In the genomic region with DNA sequence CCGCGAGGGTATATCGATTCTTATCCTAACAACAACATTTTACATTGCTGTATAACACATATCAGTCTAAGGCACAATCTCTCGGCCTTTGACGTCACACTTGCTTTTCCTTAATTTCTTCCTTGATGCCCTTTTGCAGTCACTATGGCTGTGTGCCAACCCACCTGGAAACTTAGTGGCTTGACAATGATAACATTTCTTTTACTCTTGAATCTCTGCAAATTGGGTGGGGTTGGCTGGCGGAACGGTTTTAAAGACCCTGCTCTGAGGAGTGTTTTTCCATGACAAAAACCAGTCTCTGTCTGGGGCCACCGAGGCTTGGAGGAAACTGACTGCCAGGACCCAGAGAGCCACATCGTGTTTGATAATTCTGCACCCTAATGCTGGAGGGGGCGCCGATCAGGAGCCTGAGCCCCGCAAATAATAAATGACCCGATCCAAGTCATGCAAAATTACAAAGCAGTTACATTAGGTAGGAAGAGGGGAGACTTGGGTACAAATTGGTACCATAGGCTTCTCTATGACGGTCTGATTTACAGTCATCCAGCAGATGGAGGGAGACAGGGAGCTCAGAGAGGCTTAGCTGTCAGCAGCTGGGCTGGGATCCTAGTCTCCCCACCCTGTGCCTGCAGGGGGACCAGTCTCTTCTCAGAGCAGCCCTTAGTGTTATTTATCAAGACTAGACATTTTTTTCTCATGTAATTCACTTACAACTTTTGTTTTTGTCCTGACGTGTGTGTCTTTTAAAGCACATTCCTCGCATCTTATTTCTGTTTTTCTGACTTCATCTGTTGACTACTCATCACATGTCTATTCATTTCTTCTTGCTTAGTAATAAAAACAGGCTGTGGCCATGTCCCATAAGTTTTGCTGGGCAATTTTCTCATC, we compare ENCODE assay signal across 8 cellular contexts.
DNase-seq lines count a peak whose midpoint lies in the region; ATAC-seq, FAIRE-seq and TF ChIP-seq lines count a peak whose summit lies in the region.

No MANE protein-coding gene starts in this region.

- peak overlapping the region; percentile 57 for H3K27ac Mint-ChIP-seq in CD4-positive, alpha-beta T cell
- H3K27ac Mint-ChIP-seq in naive thymus-derived CD4-positive, alpha-beta T cell, result peak overlapping the region; percentile 11 to 100 (median 63)

- intact Hi-C loops in CD4-positive, alpha-beta T cell (cut with DNase I, micrococcal nuclease), result no loop called here
- intact Hi-C loops in naive thymus-derived CD4-positive, alpha-beta T cell (cut with micrococcal nuclease), result no loop called here

- peak; percentile 59 for ATAC-seq in CD4-positive, alpha-beta T cell (ENCODE audit: poor library complexity)
- no peak for ATAC-seq in naive thymus-derived CD4-positive, alpha-beta T cell
- ATAC-seq in GM18517 (IDR thresholded peaks at IDR 0.05; ENCODE audit: unreplicated experiment), result no peak
- no peak for ATAC-seq in HG03025 (IDR thresholded peaks at IDR 0.05; ENCODE audit: low FRiP score, unreplicated experiment)

- no peaks in the 10 kb centered on the region for H4K20me1 ChIP-seq in Loucy (ENCODE audit: insufficient read depth, low read length, poor library complexity, severe bottlenecking)

- no peak overlapping the region for H2AFZ ChIP-seq in Loucy (ENCODE audit: low read length)

- H3K4me3 ChIP-seq in Loucy (ENCODE audit: low read length, poor library complexity, severe bottlenecking) (no peak overlapping the region), bronchial epithelial cell (ENCODE audit: low read depth, low read length) (no peak overlapping the region)
- H3K4me3 ChIP-seq in naive thymus-derived CD4-positive, alpha-beta T cell (ENCODE audit: low read length), result no peak overlapping the region

- H3K4me1 ChIP-seq in Loucy (ENCODE audit: insufficient read depth, low read length, poor library complexity, severe bottlenecking), result peaks cover 6% of the 10 kb centered on the region
- peaks cover 16 to 34% of the 10 kb centered on the region in 2 donors for H3K4me1 ChIP-seq in naive thymus-derived CD4-positive, alpha-beta T cell (ENCODE audit: control insufficient read depth in 2 of 2, insufficient read depth in 2 of 2, low read length in 2 of 2)

- H3K4me2 ChIP-seq in Loucy (ENCODE audit: low read depth, low read length, poor library complexity, severe bottlenecking), result no peak overlapping the region

- POLR2A ChIA-PET in CD4-positive, alpha-beta T cell (lab: Charles Lee), result no interaction called here
- POLR2A ChIA-PET in naive thymus-derived CD4-positive, alpha-beta T cell (lab: Charles Lee), result interaction anchor here (0.5 to 1.9 kb wide), 4 partner anchors 33 to 114 kb away, joined by 3 to 7 read pairs (median 4); no protein-coding TSS in a partner anchor

- H3K9ac ChIP-seq in Loucy (ENCODE audit: low read depth, low read length, poor library complexity, severe bottlenecking), result no peak overlapping the region

- H3K27me3 Mint-ChIP-seq in CD4-positive, alpha-beta T cell, result no peaks in the 10 kb centered on the region
- H3K27me3 Mint-ChIP-seq in naive thymus-derived CD4-positive, alpha-beta T cell, result no peaks in the 10 kb centered on the region

- no peaks in the 10 kb centered on the region for H3K9me3 Mint-ChIP-seq in CD4-positive, alpha-beta T cell
- H3K9me3 Mint-ChIP-seq in naive thymus-derived CD4-positive, alpha-beta T cell, result peaks cover 0 to 1% (median 0%) of the 10 kb centered on the region in 11 donors

- DNase-seq in CD4-positive, alpha-beta T cell, result no peak
- DNase-seq in bronchial epithelial cell (ENCODE audit: low read depth) (peak; percentile 93), DMS153 treated with DMSO at 0.1 percent for 48 hours (lab: John Stamatoyannopoulos, UW; ENCODE audit: unreplicated experiment) (no peak)
- DNase-seq in naive thymus-derived CD4-positive, alpha-beta T cell, result no peak
- DNase-seq in central memory CD4-positive, alpha-beta T cell, result no peak

- H3K4me3 Mint-ChIP-seq in CD4-positive, alpha-beta T cell, result peak overlapping the region; percentile 74
- H3K4me3 Mint-ChIP-seq in naive thymus-derived CD4-positive, alpha-beta T cell, result peak overlapping the region; percentile 21 to 84 (median 72)

- no peak for TF ChIP-seq CTCF in CD4-positive, alpha-beta T cell (IDR thresholded peaks at IDR 0.05)
- TF ChIP-seq CTCF in Loucy (conservative IDR thresholded peaks at IDR 0.05; ENCODE audit: low read length) (peak; percentile 20; the same call in 1 of the 2 replicates), bronchial epithelial cell (IDR thresholded peaks at IDR 0.05; ENCODE audit: insufficient read depth, low read length, severe bottlenecking) (peak; percentile 8)

- peaks cover 45% of the 10 kb centered on the region for H3K4me1 Mint-ChIP-seq in CD4-positive, alpha-beta T cell (ENCODE audit: low read depth)
- peaks cover 18 to 55% (median 42%) of the 10 kb centered on the region in 7 donors for H3K4me1 Mint-ChIP-seq in naive thymus-derived CD4-positive, alpha-beta T cell

- H3K27me3 ChIP-seq in CD4-positive, alpha-beta T cell (ENCODE audit: control insufficient read depth, insufficient read depth, low read length), result no peaks in the 10 kb centered on the region
- H3K27me3 ChIP-seq in Loucy (ENCODE audit: insufficient read depth, low read length, poor library complexity, severe bottlenecking), result no peaks in the 10 kb centered on the region
- H3K27me3 ChIP-seq in bronchial epithelial cell (ENCODE audit: control insufficient read depth, insufficient read depth, low read length), result no peaks in the 10 kb centered on the region
- no peaks in the 10 kb centered on the region for H3K27me3 ChIP-seq in naive thymus-derived CD4-positive, alpha-beta T cell (ENCODE audit: control insufficient read depth in 2 of 2, insufficient read depth in 2 of 2, low read length in 2 of 2)

- H3K36me3 ChIP-seq in Loucy (ENCODE audit: insufficient read depth, low read length) (no peaks in the 10 kb centered on the region), bronchial epithelial cell (ENCODE audit: control insufficient read depth, insufficient read depth, low read length) (no peaks in the 10 kb centered on the region)
- H3K36me3 ChIP-seq in naive thymus-derived CD4-positive, alpha-beta T cell (ENCODE audit: control insufficient read depth in 2 of 3, insufficient read depth in 3 of 3, low read length in 3 of 3), result no peaks in the 10 kb centered on the region

- no peak overlapping the region for H3K27ac ChIP-seq in CD4-positive, alpha-beta T cell (ENCODE audit: low read depth, low read length)
- no peak overlapping the region for H3K27ac ChIP-seq in naive thymus-derived CD4-positive, alpha-beta T cell (ENCODE audit: low read depth, low read length)

- H3K79me2 ChIP-seq in Loucy (ENCODE audit: insufficient read depth, low read length), result no peaks in the 10 kb centered on the region

- H3K9me3 ChIP-seq in CD4-positive, alpha-beta T cell (ENCODE audit: control insufficient read depth, low read length), result no peaks in the 10 kb centered on the region
- H3K9me3 ChIP-seq in Loucy (ENCODE audit: insufficient read depth, low read depth, low read length), result no peaks in the 10 kb centered on the region
- no peaks in the 10 kb centered on the region for H3K9me3 ChIP-seq in naive thymus-derived CD4-positive, alpha-beta T cell (ENCODE audit: control insufficient read depth in 2 of 3, low read length in 3 of 3)

- H3K9me2 ChIP-seq in Loucy (replicated peaks; ENCODE audit: low read depth, low read length), result no peaks in the 10 kb centered on the region

- no peaks in the 10 kb centered on the region for H3F3A ChIP-seq in Loucy (ENCODE audit: low read depth)

- CTCF ChIA-PET in CD4-positive, alpha-beta T cell (lab: Charles Lee), result no interaction called here
- CTCF ChIA-PET in naive thymus-derived CD4-positive, alpha-beta T cell (lab: Charles Lee), result no interaction called here

- FAIRE-seq in bronchial epithelial cell (lab: Jason Lieb, UNC), result no peak

- no peaks in the 10 kb centered on the region for H3K36me3 Mint-ChIP-seq in CD4-positive, alpha-beta T cell (ENCODE audit: low read depth)
- H3K36me3 Mint-ChIP-seq in naive thymus-derived CD4-positive, alpha-beta T cell, result no peaks in the 10 kb centered on the region
